ENCODE assay signal across 28 cellular contexts in the genomic region with DNA sequence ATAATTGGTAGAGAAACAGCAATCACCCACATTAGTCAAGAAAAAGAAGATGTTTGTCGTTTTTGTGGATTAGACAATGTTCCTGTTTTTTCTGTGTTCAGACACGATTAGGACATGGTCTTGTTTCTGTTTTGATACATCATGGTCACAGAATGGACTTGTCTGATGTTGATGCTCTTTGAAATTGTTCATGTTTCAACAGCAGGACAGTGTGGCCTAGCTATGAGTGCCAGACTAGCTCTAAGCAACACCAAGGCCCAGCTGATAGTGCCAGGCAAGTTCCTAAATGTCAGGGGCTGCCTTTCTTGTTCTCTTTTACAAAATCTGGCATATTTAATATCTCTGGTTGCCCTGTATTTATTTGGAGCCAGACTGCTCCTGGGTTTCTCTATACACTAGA. TPM values are rescaled to one million over a fixed set of nuclear protein-coding genes. Genes with fewer than 3 reads are reported as not detected.
DNase-seq lines count a peak whose midpoint lies in the region; ATAC-seq and TF ChIP-seq lines count a peak whose summit lies in the region.
"Had no signal": no experiment of that assay in that cellular context is flagged by ENCODE, and none has a peak within 500 bp of the region (broad histone marks: within the 10 kb centered on the region; RNA-seq: fewer than 3 reads in every experiment).

No MANE protein-coding gene starts in this region.

- H3K27me3 ChIP-seq in CD8-positive, alpha-beta T cell (ENCODE audit: insufficient read depth, low read length), result no peaks in the 10 kb centered on the region
- H3K27me3 ChIP-seq: ascending aorta had no signal

- H3K9me3 Mint-ChIP-seq in CD8-positive, alpha-beta T cell, result no peaks in the 10 kb centered on the region
- H3K9me3 Mint-ChIP-seq in activated T-helper 17 cell treated with anti-CD3 and anti-CD28 coated beads, Interleukin-2, amount 50 U/mL, for 72 hours, result no peaks in the 10 kb centered on the region
- H3K9me3 Mint-ChIP-seq in natural killer cell (no peaks in the 10 kb centered on the region), nephron progenitor cell (no peaks in the 10 kb centered on the region)

- no peaks in the 10 kb centered on the region for H3K9me3 ChIP-seq in CD8-positive, alpha-beta T cell (ENCODE audit: low read length)
- H3K9me3 ChIP-seq: ascending aorta had no signal

- ATAC-seq in CD8-positive, alpha-beta T cell, result no peak
- ATAC-seq in activated T-helper 17 cell treated with anti-CD3 and anti-CD28 coated beads, Interleukin-2, amount 50 U/mL, for 72 hours (replicated peaks), result no peak
- no peak for ATAC-seq in natural killer cell
- ATAC-seq: activated CD4-positive, CD25-positive, alpha-beta regulatory T cell treated with anti-CD3 and anti-CD28 coated beads, Interleukin-2, amount 50 U/mL, for 24 hours; activated CD8-positive, alpha-beta T cell treated with anti-CD3 and anti-CD28 coated beads, Interleukin-2, amount 10 ng/mL, durations not matched to agents 7 days and 5 days; PC-3; Right ventricle myocardium inferior had no signal

- H3K36me3 Mint-ChIP-seq in CD8-positive, alpha-beta T cell, result peaks cover 73% of the 10 kb centered on the region
- peaks cover 89% of the 10 kb centered on the region for H3K36me3 Mint-ChIP-seq in activated T-helper 17 cell treated with anti-CD3 and anti-CD28 coated beads, Interleukin-2, amount 50 U/mL, for 72 hours (ENCODE audit: low read depth)
- H3K36me3 Mint-ChIP-seq in natural killer cell, result peaks cover 24% of the 10 kb centered on the region
- peaks cover 54% of the 10 kb centered on the region for H3K36me3 Mint-ChIP-seq in nephron progenitor cell (ENCODE audit: low read depth)

- H3K27ac ChIP-seq in CD8-positive, alpha-beta T cell (ENCODE audit: low read depth, low read length), result no peak overlapping the region
- H3K27ac ChIP-seq: 22Rv1, ascending aorta had no signal

- intact Hi-C loops in CD8-positive, alpha-beta T cell (cut with DNase I, micrococcal nuclease), result loop anchor here in 1 of 2 experiments (5.0 kb wide), 1 partner anchor 1932 kb away; no protein-coding TSS in a partner anchor
- intact Hi-C loops in natural killer cell (cut with micrococcal nuclease), result no loop called here

- H3K4me3 ChIP-seq in CD8-positive, alpha-beta T cell (ENCODE audit: low read depth, low read length), result no peak overlapping the region
- H3K4me3 ChIP-seq: ascending aorta, skin epidermis had no signal

- H3K4me1 ChIP-seq in CD8-positive, alpha-beta T cell (ENCODE audit: insufficient read depth, low read length), result no peaks in the 10 kb centered on the region
- H3K4me1 ChIP-seq: ascending aorta had no signal

- no peak for TF ChIP-seq CTCF in CD8-positive, alpha-beta T cell (IDR thresholded peaks at IDR 0.05)
- TF ChIP-seq CTCF in natural killer cell (IDR thresholded peaks at IDR 0.05), result no peak
- TF ChIP-seq CTCF in nephron progenitor cell (IDR thresholded peaks at IDR 0.05), result no peak

- H3K27ac Mint-ChIP-seq in CD8-positive, alpha-beta T cell, result peak overlapping the region; percentile 66
- H3K27ac Mint-ChIP-seq in activated T-helper 17 cell treated with anti-CD3 and anti-CD28 coated beads, Interleukin-2, amount 50 U/mL, for 72 hours, result peak overlapping the region; percentile 88
- H3K27ac Mint-ChIP-seq in natural killer cell, result peak overlapping the region; percentile 78 to 85
- H3K27ac Mint-ChIP-seq in nephron progenitor cell, result no peak overlapping the region

- DNase-seq in NOMO-1 treated with DMSO at 0.1 percent for 48 hours (lab: John Stamatoyannopoulos, UW; ENCODE audit: unreplicated experiment) (peak; percentile 51), NOMO-1 treated with dmso at 0.1 percent for 144 hours (lab: John Stamatoyannopoulos, UW; ENCODE audit: unreplicated experiment) (no peak), natural killer cell (no peak), nephron progenitor cell (no peak), DMS53 (lab: John Stamatoyannopoulos, UW) (no peak), DMS53 treated with DMSO at 0.1 percent for 48 hours (lab: John Stamatoyannopoulos, UW; ENCODE audit: unreplicated experiment) (no peak)
- DNase-seq in CD8-positive, alpha-beta T cell, result no peak
- DNase-seq: activated CD8-positive, alpha-beta T cell treated with anti-CD3 and anti-CD28 coated beads, Interleukin-2, amount 10 ng/mL, durations not matched to agents 7 days and 5 days; activated naive CD4-positive, alpha-beta T cell treated with Interleukin-2 at 50 U/mL for 16 hours; central memory CD4-positive, alpha-beta T cell; COR-L47; dermis blood vessel endothelial cell; DND-41; islet precursor cell; NCI-H1105; NCI-H2081; NCI-H226; NCI-H774; PC-3; trophoblast cell had no signal

- no peaks in the 10 kb centered on the region for H3K27me3 Mint-ChIP-seq in CD8-positive, alpha-beta T cell (ENCODE audit: low read depth)
- H3K27me3 Mint-ChIP-seq in activated T-helper 17 cell treated with anti-CD3 and anti-CD28 coated beads, Interleukin-2, amount 50 U/mL, for 72 hours, result no peaks in the 10 kb centered on the region
- H3K27me3 Mint-ChIP-seq in natural killer cell (ENCODE audit: low read depth in 2 of 2) (no peaks in the 10 kb centered on the region), nephron progenitor cell (ENCODE audit: low read depth, poor library complexity) (peaks cover 2% of the 10 kb centered on the region)

- POLR2A ChIA-PET in CD8-positive, alpha-beta T cell (lab: Charles Lee), result no interaction called here

- H3K4me3 Mint-ChIP-seq in CD8-positive, alpha-beta T cell, result no peak overlapping the region
- peak overlapping the region; percentile 84 for H3K4me3 Mint-ChIP-seq in activated T-helper 17 cell treated with anti-CD3 and anti-CD28 coated beads, Interleukin-2, amount 50 U/mL, for 72 hours
- H3K4me3 Mint-ChIP-seq in natural killer cell, result peak overlapping the region; percentile 2
- H3K4me3 Mint-ChIP-seq in nephron progenitor cell, result no peak overlapping the region

- peaks cover 34% of the 10 kb centered on the region for H3K4me1 Mint-ChIP-seq in CD8-positive, alpha-beta T cell (ENCODE audit: low read depth)
- peaks cover 13% of the 10 kb centered on the region for H3K4me1 Mint-ChIP-seq in activated T-helper 17 cell treated with anti-CD3 and anti-CD28 coated beads, Interleukin-2, amount 50 U/mL, for 72 hours
- peaks cover 19 to 22% of the 10 kb centered on the region in 2 donors for H3K4me1 Mint-ChIP-seq in natural killer cell
- no peaks in the 10 kb centered on the region for H3K4me1 Mint-ChIP-seq in nephron progenitor cell

- peaks cover 16% of the 10 kb centered on the region for H3K36me3 ChIP-seq in CD8-positive, alpha-beta T cell (ENCODE audit: insufficient read depth, low read length)

- CTCF ChIA-PET in CD8-positive, alpha-beta T cell (lab: Charles Lee), result no interaction called here

RNA-seq across cellular contexts. Expression of a gene that starts 40.9 kb away (rescaled TPM):
- total RNA-seq in CD8-positive, alpha-beta T cell, result under 1 TPM in 1 of 2 experiments, not detected in 1; 0.92 TPM
- total RNA-seq in activated T-helper 17 cell treated with anti-CD3 and anti-CD28 coated beads, Interleukin-2, amount 50 U/mL, for 72 hours, result not detected
- total RNA-seq in natural killer cell, result under 1 TPM in 1 of 3 donors, not detected in 2; 0.66 TPM
- total RNA-seq: activated CD8-positive, alpha-beta T cell treated with anti-CD3 and anti-CD28 coated beads, Interleukin-2, amount 10 ng/mL, durations not matched to agents 7 days and 5 days; ascending aorta; dermis blood vessel endothelial cell; fibroblast of lung; liver; PC-3; Right ventricle myocardium inferior had no signal

RNA-seq across cellular contexts. Expression of a gene that starts 56.5 kb away (rescaled TPM):
- 10 to 100 TPM; 80.7 to 83.2 TPM for total RNA-seq in CD8-positive, alpha-beta T cell
- total RNA-seq in activated T-helper 17 cell treated with anti-CD3 and anti-CD28 coated beads, Interleukin-2, amount 50 U/mL, for 72 hours, result 10 to 100 TPM; 31.2 to 40.8 TPM
- total RNA-seq in natural killer cell, result 100 to 1,000 TPM in 1 of 3 donors, 10 to 100 TPM in 2; 89.3 to 113 (median 90.1) TPM

Comparison
In these comparisons a context has a peak if more than half of its experiments do, and no peak if none do; other contexts are left out.
1. H3K4me3 Mint-ChIP-seq: peak in activated T-helper 17 cell treated with anti-CD3 and anti-CD28 coated beads, Interleukin-2, amount 50 U/mL, for 72 hours (single experiment) and natural killer cell (single experiment); none in CD8-positive, alpha-beta T cell (single experiment) and nephron progenitor cell (single experiment).